27 cellular contexts compared by ENCODE assay signal in genomic region chr2:65427536-65427935, GRCh38.
"Had no signal": no experiment of that assay in that cellular context is flagged by ENCODE, and none has a peak within 500 bp of the region (broad histone marks: within the 10 kb centered on the region; RNA-seq: fewer than 3 reads in every experiment).

No MANE protein-coding gene starts in this region.

- DNase-seq: hypothalamus; immature natural killer cell; kidney; left colon; left lung; lower lobe of right lung; mammary epithelial cell; mesenchymal stem cell; naive thymus-derived CD8-positive, alpha-beta T cell; pancreas; posterior cingulate gyrus; retina; right cardiac atrium; small intestine; spleen; stimulated activated CD4-positive, alpha-beta T cell treated with anti-CD3 and anti-CD28 coated beads, Interleukin-4, amount 100 ng/mL, for 24 hours; stimulated activated naive CD4-positive, alpha-beta T cell; tibial artery; trophoblast cell; upper lobe of right lung had no signal

- H3K36me3 ChIP-seq: left lung, lower lobe of right lung, pancreas, prostate gland, spleen, suprapubic skin, thoracic aorta, tibial artery, upper lobe of right lung had no signal

- ATAC-seq: left colon; left lung; lower lobe of right lung; naive thymus-derived CD8-positive, alpha-beta T cell; pancreas; right cardiac atrium; sciatic nerve; stimulated activated effector memory CD8-positive, alpha-beta T cell treated with anti-CD3 and anti-CD28 coated beads, Interleukin-12 subunit alpha, Interleukin-12 subunit beta, amount 100 ng/mL, for 72 hours; upper lobe of right lung had no signal

- H3K27me3 ChIP-seq: left lung, pancreas, suprapubic skin, tibial artery, upper lobe of right lung had no signal

- H3K4me3 Mint-ChIP-seq: immature natural killer cell; naive thymus-derived CD8-positive, alpha-beta T cell; stimulated activated effector memory CD8-positive, alpha-beta T cell treated with anti-CD3 and anti-CD28 coated beads, Interleukin-12 subunit alpha, Interleukin-12 subunit beta, amount 100 ng/mL, for 72 hours; stimulated activated naive CD8-positive, alpha-beta T cell treated with anti-CD3 and anti-CD28 coated beads, Interleukin-15, Interleukin-2, amounts not matched to agents 100 ng/mL and 50 ng/mL, for 24 hours had no signal

- H3K36me3 Mint-ChIP-seq: immature natural killer cell; naive thymus-derived CD8-positive, alpha-beta T cell had no signal

- H3K27ac Mint-ChIP-seq: immature natural killer cell; naive thymus-derived CD8-positive, alpha-beta T cell; nephron; stimulated activated effector memory CD8-positive, alpha-beta T cell treated with anti-CD3 and anti-CD28 coated beads, Interleukin-12 subunit alpha, Interleukin-12 subunit beta, amount 100 ng/mL, for 72 hours; stimulated activated naive CD8-positive, alpha-beta T cell treated with anti-CD3 and anti-CD28 coated beads, Interleukin-15, Interleukin-2, amounts not matched to agents 100 ng/mL and 50 ng/mL, for 24 hours had no signal

- H3K27ac ChIP-seq: left lung, lower lobe of right lung, pancreas, prostate gland, spleen, suprapubic skin, thoracic aorta, tibial artery, upper lobe of right lung had no signal

- H3K9me3 ChIP-seq: left lung, lower lobe of right lung, pancreas, prostate gland, spleen, suprapubic skin, thoracic aorta, tibial artery, upper lobe of right lung had no signal

- H3K9me3 Mint-ChIP-seq: immature natural killer cell; naive thymus-derived CD8-positive, alpha-beta T cell; nephron; stimulated activated effector memory CD8-positive, alpha-beta T cell treated with anti-CD3 and anti-CD28 coated beads, Interleukin-12 subunit alpha, Interleukin-12 subunit beta, amount 100 ng/mL, for 72 hours; stimulated activated naive CD8-positive, alpha-beta T cell treated with anti-CD3 and anti-CD28 coated beads, Interleukin-15, Interleukin-2, amounts not matched to agents 100 ng/mL and 50 ng/mL, for 24 hours had no signal

- H3K4me3 ChIP-seq: left lung, lower lobe of right lung, pancreas, prostate gland, spleen, suprapubic skin, thoracic aorta, tibial artery, upper lobe of right lung had no signal
